Comparison of ENCODE assay signal across 22 cellular contexts in genomic region chr14:52154992-52155655, GRCh38.
A peak's percentile ranks its signal among the peaks of the same experiment; 100 is the strongest.
DNase-seq lines count a peak whose midpoint lies in the region; ATAC-seq, FAIRE-seq and TF ChIP-seq lines count a peak whose summit lies in the region.
"Had no signal": no experiment of that assay in that cellular context is flagged by ENCODE, and none has a peak within 500 bp of the region (broad histone marks: within the 10 kb centered on the region; RNA-seq: fewer than 3 reads in every experiment).

No MANE protein-coding gene starts in this region.

- H3K27me3 ChIP-seq in BLaER1 = no peaks in the 10 kb centered on the region
- no peaks in the 10 kb centered on the region for H3K27me3 ChIP-seq in DND-41 (ENCODE audit: insufficient read depth, low read length, poor library complexity)
- no peaks in the 10 kb centered on the region for H3K27me3 ChIP-seq in testis
- H3K27me3 ChIP-seq: neural progenitor cell, transverse colon had no signal

- 89 to 93% methylated on average over 4 of the region's 4 CpGs for WGBS in testis, 2 donors

- no peaks in the 10 kb centered on the region for H4K20me1 ChIP-seq in BLaER1
- H4K20me1 ChIP-seq in DND-41 (ENCODE audit: insufficient read depth, low read length) = no peaks in the 10 kb centered on the region

- H3K4me2 ChIP-seq in BLaER1 (peak overlapping the region; percentile 38; the same call in 1 of the 2 replicates), DND-41 (ENCODE audit: insufficient read depth, low read length) (no peak overlapping the region)
- H3K4me2 ChIP-seq: neural progenitor cell had no signal

- H3K27ac Mint-ChIP-seq in effector memory CD8-positive, alpha-beta T cell = peak overlapping the region; percentile 83 to 85
- H3K27ac Mint-ChIP-seq: CD4-positive, alpha-beta T cell; neural progenitor cell had no signal

- intact Hi-C loops in testis (cut with DNase I; ENCODE audit: low total_unique reads) (no loop called here), kidney (cut with DNase I) (no loop called here)

- FAIRE-seq in kidney (lab: Jason Lieb, UNC) = no peak
- FAIRE-seq: bronchial epithelial cell, endometrium, TTC549 had no signal

- no peaks in the 10 kb centered on the region for H3K79me2 ChIP-seq in DND-41 (ENCODE audit: insufficient read depth, low read length)

- H3K27ac ChIP-seq in BLaER1 (no peak overlapping the region), DND-41 (ENCODE audit: low read length) (peak overlapping the region; percentile 53), testis (no peak overlapping the region), kidney (ENCODE audit: low read depth in 2 of 2, low read length in 2 of 2) (no peak overlapping the region)
- H3K27ac ChIP-seq: neural progenitor cell, psoas muscle, transverse colon had no signal

- H3K4me1 Mint-ChIP-seq in effector memory CD8-positive, alpha-beta T cell (ENCODE audit: low read depth in 2 of 2) = peaks cover 58 to 67% of the 10 kb centered on the region in 2 donors
- H3K4me1 Mint-ChIP-seq: neural progenitor cell had no signal

- H3K36me3 Mint-ChIP-seq in effector memory CD8-positive, alpha-beta T cell (ENCODE audit: insufficient read depth) = no peaks in the 10 kb centered on the region
- H3K36me3 Mint-ChIP-seq: neural progenitor cell had no signal

- peaks cover 32% of the 10 kb centered on the region for H3K4me1 ChIP-seq in BLaER1
- peaks cover 28% of the 10 kb centered on the region for H3K4me1 ChIP-seq in DND-41 (ENCODE audit: insufficient read depth, low read length)
- H3K4me1 ChIP-seq in testis = no peaks in the 10 kb centered on the region
- no peaks in the 10 kb centered on the region for H3K4me1 ChIP-seq in kidney (ENCODE audit: control insufficient read depth in 1 of 2, insufficient read depth in 1 of 2, low read depth in 1 of 2, low read length in 2 of 2)
- H3K4me1 ChIP-seq: neural progenitor cell, psoas muscle had no signal

- DNase-seq in DND-41 (no peak), NB4 (ENCODE audit: low read depth) (peak; percentile 6), NCI-H510A treated with DMSO at 0.1 percent for 48 hours (lab: John Stamatoyannopoulos, UW) (no peak), testis (no peak), kidney (no peak)
- peak in 1 of 3 experiments; percentile 5 for DNase-seq in effector memory CD8-positive, alpha-beta T cell
- DNase-seq: CD4-positive, alpha-beta T cell; cortex of kidney; HCEC 1CT; left ventricle myocardium superior; midbrain; NCI-H1105 treated with DMSO at 0.1 percent for 48 hours; NCI-H526; psoas muscle; stimulated activated CD4-positive, alpha-beta T cell treated with anti-CD3 and anti-CD28 coated beads, Interleukin-1b, Interleukin-23, amount 100 ng/mL, for 48 hours; transverse colon had no signal

- H3K27me3 Mint-ChIP-seq in effector memory CD8-positive, alpha-beta T cell = no peaks in the 10 kb centered on the region
- H3K27me3 Mint-ChIP-seq: stimulated activated naive CD8-positive, alpha-beta T cell treated with anti-CD3 and anti-CD28 coated beads, Interleukin-15, Interleukin-2, amounts not matched to agents 100 ng/mL and 50 ng/mL, for 24 hours had no signal

- ATAC-seq in DND-41 (ENCODE audit: insufficient read depth, low read depth) = peak; percentile 78
- peak; percentile 93 for ATAC-seq in effector memory CD8-positive, alpha-beta T cell (replicated peaks)
- ATAC-seq: left ventricle myocardium superior, psoas muscle had no signal

- peak overlapping the region; percentile 49 to 64 for H3K4me3 Mint-ChIP-seq in effector memory CD8-positive, alpha-beta T cell
- H3K4me3 Mint-ChIP-seq: CD4-positive, alpha-beta T cell; neural progenitor cell; stimulated activated naive CD8-positive, alpha-beta T cell treated with anti-CD3 and anti-CD28 coated beads, Interleukin-15, Interleukin-2, amounts not matched to agents 100 ng/mL and 50 ng/mL, for 24 hours had no signal

- no peak for TF ChIP-seq CTCF in DND-41 (IDR thresholded peaks at IDR 0.05; ENCODE audit: borderline replicate concordance, extremely low read depth, low read length, poor library complexity, severe bottlenecking)
- TF ChIP-seq CTCF in NB4 (IDR thresholded peaks at IDR 0.05; ENCODE audit: low read depth, low read length) = no peak
- no peak for TF ChIP-seq CTCF in testis (IDR thresholded peaks at IDR 0.05)
- TF ChIP-seq CTCF in kidney (IDR thresholded peaks at IDR 0.05; ENCODE audit: borderline replicate concordance, extremely low read depth, insufficient read depth) = no peak

- TF ChIP-seq POLR2A in NB4 (IDR thresholded peaks at IDR 0.05; ENCODE audit: extremely low read depth, insufficient read length) (no peak), testis (IDR thresholded peaks at IDR 0.05) (no peak)

- H3K9me3 ChIP-seq in BLaER1 = peaks cover 46% of the 10 kb centered on the region
- no peaks in the 10 kb centered on the region for H3K9me3 ChIP-seq in DND-41 (ENCODE audit: insufficient read depth, low read length, severe bottlenecking)
- no peaks in the 10 kb centered on the region for H3K9me3 ChIP-seq in testis
- no peaks in the 10 kb centered on the region for H3K9me3 ChIP-seq in kidney (ENCODE audit: control insufficient read depth in 1 of 2, low read length in 2 of 2)
- H3K9me3 ChIP-seq: psoas muscle, transverse colon had no signal

- H3K4me3 ChIP-seq in BLaER1 (no peak overlapping the region), DND-41 (ENCODE audit: low read depth in 1 of 2, low read length in 2 of 2) (no peak overlapping the region), NB4 (ENCODE audit: low read depth, low read length) (no peak overlapping the region), testis (no peak overlapping the region), kidney (ENCODE audit: low read length in 2 of 2) (no peak overlapping the region)
- H3K4me3 ChIP-seq: neural progenitor cell, psoas muscle, transverse colon had no signal

- H3K36me3 ChIP-seq in BLaER1 (no peaks in the 10 kb centered on the region), DND-41 (ENCODE audit: insufficient read depth, low read length) (no peaks in the 10 kb centered on the region), testis (ENCODE audit: low read depth, missing control alignments) (no peaks in the 10 kb centered on the region), kidney (ENCODE audit: control insufficient read depth in 1 of 2, insufficient read depth in 2 of 2, low read length in 2 of 2) (no peaks in the 10 kb centered on the region)
- H3K36me3 ChIP-seq: neural progenitor cell, transverse colon had no signal

- peaks cover 0 to 2% of the 10 kb centered on the region in 2 donors for H3K9me3 Mint-ChIP-seq in effector memory CD8-positive, alpha-beta T cell
- H3K9me3 Mint-ChIP-seq: CD4-positive, alpha-beta T cell; neural progenitor cell; stimulated activated naive CD8-positive, alpha-beta T cell treated with anti-CD3 and anti-CD28 coated beads, Interleukin-15, Interleukin-2, amounts not matched to agents 100 ng/mL and 50 ng/mL, for 24 hours had no signal

- H3K9ac ChIP-seq in BLaER1 = no peak overlapping the region
- no peak overlapping the region for H3K9ac ChIP-seq in DND-41 (ENCODE audit: low read depth, low read length)
- no peak overlapping the region for H3K9ac ChIP-seq in kidney (ENCODE audit: low read length in 2 of 2)
- H3K9ac ChIP-seq: neural progenitor cell had no signal

- H2AFZ ChIP-seq in DND-41 (ENCODE audit: low read depth, low read length) = no peak overlapping the region
- H2AFZ ChIP-seq: neural progenitor cell had no signal
